Comparison of ENCODE assay signal across 27 cellular contexts in the genomic region with DNA sequence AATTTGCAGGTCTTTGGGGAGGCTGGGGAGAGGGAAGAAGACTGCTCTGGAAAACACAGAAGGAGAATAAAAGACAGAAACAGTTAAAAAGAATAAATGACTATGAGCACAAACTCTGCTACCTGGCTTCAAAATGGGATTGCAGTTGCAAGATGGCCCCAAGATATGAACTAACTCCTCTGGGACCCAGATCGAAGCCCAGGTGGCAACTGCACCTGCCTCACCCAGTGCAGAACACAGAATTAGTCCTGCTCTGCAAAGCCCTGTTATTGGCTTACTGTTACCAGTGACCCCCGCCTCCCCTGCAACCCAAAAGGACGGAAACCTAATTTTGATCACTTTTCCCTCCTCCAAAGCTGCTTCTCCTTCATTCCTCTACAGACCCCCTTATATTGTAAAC. TPM values are rescaled to one million over a fixed set of nuclear protein-coding genes. Genes with fewer than 3 reads are reported as not detected.
DNase-seq lines count a peak whose midpoint lies in the region; ATAC-seq, FAIRE-seq and TF ChIP-seq lines count a peak whose summit lies in the region.
"Had no signal": no experiment of that assay in that cellular context is flagged by ENCODE, and none has a peak within 500 bp of the region (broad histone marks: within the 10 kb centered on the region; RNA-seq: fewer than 3 reads in every experiment).

No MANE protein-coding gene starts in this region.

- POLR2A ChIA-PET in PC-9 (lab: Charles Lee; ENCODE audit: unreplicated experiment), result no interaction called here
- POLR2A ChIA-PET in GM12878 (lab: Charles Lee), result interaction anchor here (0.8 to 16.5 kb wide), 4 partner anchors 10 to 44 kb away, joined by 3 to 415 read pairs (median 6); a partner anchor contains a TSS

- H3K27ac ChIP-seq in PC-9 (no peak overlapping the region), GM12878 (ENCODE audit: control insufficient read depth, insufficient read depth) (peak overlapping the region; percentile 98), left lung (no peak overlapping the region)
- H3K27ac ChIP-seq: ascending aorta, GM23248, neural progenitor cell, SK-N-MC had no signal

- H3K79me2 ChIP-seq in PC-9 (ENCODE audit: low read depth) (no peaks in the 10 kb centered on the region), GM12878 (ENCODE audit: control insufficient read depth, insufficient read depth, low read length) (peaks cover 15% of the 10 kb centered on the region)

- no peak for FAIRE-seq in GM12878 (lab: Jason Lieb, UNC)
- FAIRE-seq: RCC 7860, small intestine, urothelium cell line had no signal

- intact Hi-C loops in PC-9 (cut with micrococcal nuclease; ENCODE audit: unreplicated experiment) (no loop called here), GM12878 (cut with micrococcal nuclease; ENCODE audit: unreplicated experiment) (loop anchor here (5.0 kb wide), 1 partner anchor 1068 kb away; no protein-coding TSS in a partner anchor), left lung (cut with DNase I) (no loop called here)

- H3K9me2 ChIP-seq in PC-9 (ENCODE audit: insufficient read depth), result no peaks in the 10 kb centered on the region

- H3K4me2 ChIP-seq in PC-9 (no peak overlapping the region), GM12878 (ENCODE audit: control insufficient read depth, insufficient read depth) (peak overlapping the region; percentile 85)
- H3K4me2 ChIP-seq: neural progenitor cell had no signal

- H3K4me1 ChIP-seq in PC-9 (replicated peaks; ENCODE audit: insufficient read depth) (no peaks in the 10 kb centered on the region), GM12878 (ENCODE audit: control insufficient read depth, insufficient read depth, low read length) (peaks cover 91% of the 10 kb centered on the region), left lung (peaks cover 0 to 15% of the 10 kb centered on the region in 2 donors)
- H3K4me1 ChIP-seq: neural progenitor cell had no signal

- ATAC-seq in stimulated activated naive CD8-positive, alpha-beta T cell treated with anti-CD3 and anti-CD28 coated beads, Interleukin-15, amount 100 ng/mL, for 72 hours, result no peak
- ATAC-seq in GM12878 (no peak), GM21723 (IDR thresholded peaks at IDR 0.05; ENCODE audit: unreplicated experiment) (no peak), left lung (no peak)
- ATAC-seq: effector memory CD8-positive, alpha-beta T cell; left colon had no signal

- in situ Hi-C loops in GM12878 (cut with MboI), result loop anchor here (5.0 kb wide), 1 partner anchor 48 kb away; no protein-coding TSS in a partner anchor

- H2AFZ ChIP-seq in PC-9 (0 out of 2 replicates have a peak overlapping the region, but pooled peaks have one; percentile 52), GM12878 (ENCODE audit: control insufficient read depth, low read depth, low read length) (no peak overlapping the region)
- H2AFZ ChIP-seq: GM23248, neural progenitor cell had no signal

- TF ChIP-seq POLR2A in GM12878 (IDR thresholded peaks at IDR 0.05; ENCODE audit: low read depth, low read length), result no peak

- no peaks in the 10 kb centered on the region for H3F3A ChIP-seq in PC-9 (ENCODE audit: insufficient read depth, low read depth)

- CTCF ChIA-PET in PC-9 (lab: Charles Lee) (no interaction called here), GM12878 (lab: Yijun Ruan, JAX) (interaction anchor here (1.1 to 15.0 kb wide), 6 partner anchors 7 to 133 kb away, joined by 3 to 213 read pairs (median 104); a partner anchor contains a TSS)

- TF ChIP-seq RAD21 in GM12878 (IDR thresholded peaks at IDR 0.05; ENCODE audit: insufficient read depth, low read depth, low read length), result no peak

- H3K9me3 Mint-ChIP-seq in stimulated activated naive CD8-positive, alpha-beta T cell treated with anti-CD3 and anti-CD28 coated beads, Interleukin-15, Interleukin-2, amounts not matched to agents 100 ng/mL and 50 ng/mL, for 24 hours, result no peaks in the 10 kb centered on the region
- H3K9me3 Mint-ChIP-seq in stimulated activated naive CD8-positive, alpha-beta T cell treated with anti-CD3 and anti-CD28 coated beads, Interleukin-15, amount 100 ng/mL, for 72 hours, result no peaks in the 10 kb centered on the region
- H3K9me3 Mint-ChIP-seq: effector memory CD8-positive, alpha-beta T cell had no signal

- SMC1A ChIA-PET in GM12878 (lab: Charles Lee; ENCODE audit: uncharacterized antibody, unreplicated experiment), result interaction anchor here (1.0 to 29.3 kb wide), 8 partner anchors 8 to 133 kb away, joined by 3 to 972 read pairs (median 16); a partner anchor contains a TSS

- BruUV-seq in PC-9 (replicated peaks; lab: Mats Ljungman, UMichigan) (no TSS peak), GM12878 (replicated peaks; lab: Mats Ljungman, UMichigan) (no TSS peak)

- H3K9me3 ChIP-seq in PC-9 (ENCODE audit: insufficient read depth, low read depth), result no peaks in the 10 kb centered on the region
- H3K9me3 ChIP-seq in GM12878 (replicated peaks; ENCODE audit: control insufficient read depth, insufficient read depth, low read length), result no peaks in the 10 kb centered on the region; the same call in 1 of the 3 replicates
- H3K9me3 ChIP-seq in left lung, result no peaks in the 10 kb centered on the region
- H3K9me3 ChIP-seq: ascending aorta had no signal

- TF ChIP-seq EP300 in GM12878 (IDR thresholded peaks at IDR 0.05; ENCODE audit: borderline replicate concordance in 1 of 2, control insufficient read depth in 1 of 2, low read depth in 2 of 2, low read length in 2 of 2), result no peak

- H3K4me1 Mint-ChIP-seq in stimulated activated naive CD8-positive, alpha-beta T cell treated with anti-CD3 and anti-CD28 coated beads, Interleukin-15, Interleukin-2, amounts not matched to agents 100 ng/mL and 50 ng/mL, for 24 hours (ENCODE audit: low read depth), result peaks cover 74% of the 10 kb centered on the region
- peaks cover 67% of the 10 kb centered on the region for H3K4me1 Mint-ChIP-seq in stimulated activated naive CD8-positive, alpha-beta T cell treated with anti-CD3 and anti-CD28 coated beads, Interleukin-15, amount 100 ng/mL, for 72 hours

- H3K27ac Mint-ChIP-seq in stimulated activated naive CD8-positive, alpha-beta T cell treated with anti-CD3 and anti-CD28 coated beads, Interleukin-15, Interleukin-2, amounts not matched to agents 100 ng/mL and 50 ng/mL, for 24 hours, result peak overlapping the region; percentile 87
- H3K27ac Mint-ChIP-seq in stimulated activated naive CD8-positive, alpha-beta T cell treated with anti-CD3 and anti-CD28 coated beads, Interleukin-15, amount 100 ng/mL, for 72 hours, result no peak overlapping the region
- H3K27ac Mint-ChIP-seq: effector memory CD8-positive, alpha-beta T cell; neural progenitor cell had no signal

- no peak for TF ChIP-seq CTCF in PC-9 (conservative IDR thresholded peaks at IDR 0.05)
- no peak for TF ChIP-seq CTCF in GM12878 (IDR thresholded peaks at IDR 0.05 in 2 of 3, conservative IDR thresholded peaks at IDR 0.05 in 1 of 3; ENCODE audit: control insufficient read depth in 2 of 3, extremely low read depth in 1 of 3, insufficient read depth in 1 of 3, low read depth in 3 of 3, low read length in 3 of 3)
- TF ChIP-seq CTCF in left lung (IDR thresholded peaks at IDR 0.05), result no peak

- H3K4me3 ChIP-seq in PC-9 (no peak overlapping the region), GM12878 (peak overlapping the region; percentile 37; the same call in 1 of the 2 replicates), left lung (no peak overlapping the region)
- H3K4me3 ChIP-seq: ascending aorta, GM23248, neural progenitor cell, SK-N-MC had no signal

- WGBS in GM12878 (ENCODE audit: insufficient coverage, insufficient replicate concordance, low lambda C conversion rate, missing lambda C conversion rate), result 64% methylated on average over 3 of the region's 3 CpGs

- H3K9ac ChIP-seq in GM12878 (ENCODE audit: control insufficient read depth, insufficient read depth, low read length), result peak overlapping the region; percentile 72
- H3K9ac ChIP-seq: GM23248, neural progenitor cell had no signal

- no peaks in the 10 kb centered on the region for H3K36me3 Mint-ChIP-seq in stimulated activated naive CD8-positive, alpha-beta T cell treated with anti-CD3 and anti-CD28 coated beads, Interleukin-15, Interleukin-2, amounts not matched to agents 100 ng/mL and 50 ng/mL, for 24 hours (ENCODE audit: low read depth)
- H3K36me3 Mint-ChIP-seq: neural progenitor cell had no signal

- H3K27me3 ChIP-seq in PC-9 (ENCODE audit: insufficient read depth, low read depth) (no peaks in the 10 kb centered on the region), GM12878 (replicated peaks in 1 of 2; ENCODE audit: control insufficient read depth in 2 of 2, insufficient read depth in 2 of 2, low read length in 1 of 2) (no peaks in the 10 kb centered on the region), left lung (no peaks in the 10 kb centered on the region)
- H3K27me3 ChIP-seq: ascending aorta, neural progenitor cell had no signal

- no peak overlapping the region for H3K4me3 Mint-ChIP-seq in stimulated activated naive CD8-positive, alpha-beta T cell treated with anti-CD3 and anti-CD28 coated beads, Interleukin-15, Interleukin-2, amounts not matched to agents 100 ng/mL and 50 ng/mL, for 24 hours
- peak overlapping the region in 1 of 2 donors; percentile 56 for H3K4me3 Mint-ChIP-seq in stimulated activated naive CD8-positive, alpha-beta T cell treated with anti-CD3 and anti-CD28 coated beads, Interleukin-15, amount 100 ng/mL, for 72 hours
- H3K4me3 Mint-ChIP-seq: neural progenitor cell had no signal

- H3K27me3 Mint-ChIP-seq in stimulated activated naive CD8-positive, alpha-beta T cell treated with anti-CD3 and anti-CD28 coated beads, Interleukin-15, Interleukin-2, amounts not matched to agents 100 ng/mL and 50 ng/mL, for 24 hours, result no peaks in the 10 kb centered on the region
- no peaks in the 10 kb centered on the region for H3K27me3 Mint-ChIP-seq in stimulated activated naive CD8-positive, alpha-beta T cell treated with anti-CD3 and anti-CD28 coated beads, Interleukin-15, amount 100 ng/mL, for 72 hours

- H4K20me1 ChIP-seq in PC-9 (ENCODE audit: insufficient read depth) (no peaks in the 10 kb centered on the region), GM12878 (ENCODE audit: control insufficient read depth, insufficient read depth) (no peaks in the 10 kb centered on the region)

- DNase-seq in stimulated activated naive CD8-positive, alpha-beta T cell treated with anti-CD3 and anti-CD28 coated beads, Interleukin-15, amount 100 ng/mL, for 72 hours, result no peak
- DNase-seq in PC-9 (no peak), GM12878 (ENCODE audit: low read depth, low spot score) (no peak), middle frontal gyrus (ENCODE audit: extremely low spot score, low spot score) (no peak), left lung (no peak), NCI-H2196 treated with DMSO at 0.1 percent for 48 hours (lab: John Stamatoyannopoulos, UW; ENCODE audit: unreplicated experiment) (no peak)
- DNase-seq: activated naive CD4-positive, alpha-beta T cell; DMS53; effector memory CD8-positive, alpha-beta T cell; GM23248; left colon; midbrain; NCI-H1417; NCI-H2227 treated with DMSO at 0.1 percent for 48 hours; NCI-H774; small intestine; stimulated activated CD4-positive, alpha-beta T cell treated with anti-CD3 and anti-CD28 coated beads, Interleukin-4, amount 100 ng/mL, for 1 hour had no signal

- no peaks in the 10 kb centered on the region for H3K36me3 ChIP-seq in PC-9 (ENCODE audit: low read depth)
- H3K36me3 ChIP-seq in GM12878 (ENCODE audit: control insufficient read depth in 2 of 2, insufficient read depth in 2 of 2, low read length in 1 of 2), result no peaks in the 10 kb centered on the region; a peak in 1 of 4 replicates
- no peaks in the 10 kb centered on the region for H3K36me3 ChIP-seq in left lung
- H3K36me3 ChIP-seq: ascending aorta, neural progenitor cell had no signal

- RAD21 ChIA-PET in GM12878 (lab: Charles Lee; ENCODE audit: unreplicated experiment), result interaction anchor here (0.9 to 19.6 kb wide), 10 partner anchors 6 to 132 kb away, joined by 4 to 657 read pairs (median 8); a partner anchor contains a TSS

RNA-seq across cellular contexts. Expression of a gene that starts 35.9 kb away (rescaled TPM):
- 0.37 TPM in 1 of 2 replicates, not detected in the other for total RNA-seq in PC-9 (2021)
- total RNA-seq in GM12878 (2013; cell fraction: nucleolus; rRNA removed), result 165 and 176 TPM in 2 replicates
- 28.7 and 31.2 TPM in 2 replicates for total RNA-seq in GM12878 (2014; rRNA removed)
- 31.9 and 35.1 TPM in 2 replicates for total RNA-seq in GM12878 (2014; rRNA removed; fragmentation: Illumina TruSeq; extraction: Trizol)
- 165 and 169 TPM in 2 replicates for total RNA-seq in GM12878 (2021)
- polyA plus RNA-seq in GM12878 (2011; ENCODE audit: low read depth), result 175 TPM
- 34.5 and 61.7 TPM in 2 replicates for polyA plus RNA-seq in GM12878 (2011; rRNA removed)
- polyA plus RNA-seq in GM12878 (2011; cell fraction: cytosol; rRNA removed), result 57.8 and 71.0 TPM in 2 replicates
- polyA plus RNA-seq in GM12878 (2011; cell fraction: nucleus; rRNA removed), result 98.1 and 141 TPM in 2 replicates
- polyA plus RNA-seq in GM12878 (2012), result 246 and 275 TPM in 2 replicates
- polyA plus RNA-seq in GM12878 (2014; fragmentation: Illumina TruSeq; extraction: Trizol), result 97.7 and 107 TPM in 2 replicates
- polyA plus RNA-seq in GM12878 (2014; fragmentation: Nextera tagmentation; extraction: Ambion mirVana), result 10 to 100 TPM; 13.1 to 92.7 TPM
- polyA plus RNA-seq in GM12878 (2014; rRNA removed), result 93.5 and 128 TPM in 2 replicates
- polyA plus RNA-seq in GM12878 (2016; fragmentation: Nextera tagmentation; extraction: Ambion mirVana), result 10 to 100 TPM; 71.3 to 79.7 TPM
- 70.5 and 86.6 TPM in 2 replicates for polyA minus RNA-seq in GM12878 (2011; rRNA and poly(A)+ RNA removed)
- 55.2 and 55.6 TPM in 2 replicates for polyA minus RNA-seq in GM12878 (2011; cell fraction: cytosol; rRNA and poly(A)+ RNA removed)
- 48.6 and 100 TPM in 2 replicates for polyA minus RNA-seq in GM12878 (2011; cell fraction: nucleus; rRNA and poly(A)+ RNA removed)
- 1 to 10 TPM; 1.3 to 4.5 TPM for total RNA-seq in left lung
- total RNA-seq: glomerular endothelial cell, LHCN-M2, pulmonary artery endothelial cell had no signal

Comparison
In these comparisons a context has a peak if more than half of its experiments do, and no peak if none do; other contexts are left out.
1. RNA of a gene that starts 35.9 kb away (total RNA-seq): 28.7 to 176 TPM in GM12878; 1.3 to 4.5 TPM in left lung and 0.37 TPM in PC-9; every median in the first group is over 4 times any median in the second.